8 cellular contexts compared by ENCODE assay signal in genomic region chr2:216110620-216111019, GRCh38. TPM values are rescaled to one million over a fixed set of nuclear protein-coding genes. Genes with fewer than 3 reads are reported as not detected.
DNase-seq lines count a peak whose midpoint lies in the region; ATAC-seq, FAIRE-seq and TF ChIP-seq lines count a peak whose summit lies in the region.

No MANE protein-coding gene starts in this region.

- H4K20me1 ChIP-seq in OCI-LY7 (ENCODE audit: insufficient read depth, low read length): peaks cover 24% of the 10 kb centered on the region; the same call in 1 of the 2 replicates

- H3K4me1 ChIP-seq in OCI-LY7 (ENCODE audit: insufficient read depth, low read length, poor library complexity, severe bottlenecking) (peaks cover 60% of the 10 kb centered on the region), parathyroid adenoma (peaks cover 8% of the 10 kb centered on the region)

- H3K4me1 Mint-ChIP-seq in endothelial cell (ENCODE audit: unreplicated experiment): peaks cover 44% of the 10 kb centered on the region

- no peak for TF ChIP-seq CTCF in OCI-LY7 (conservative IDR thresholded peaks at IDR 0.05; ENCODE audit: low read length)
- TF ChIP-seq CTCF in endothelial cell (IDR thresholded peaks at IDR 0.05; ENCODE audit: unreplicated experiment): no peak
- TF ChIP-seq CTCF in parathyroid adenoma (IDR thresholded peaks at IDR 0.05): no peak

- no TSS peak for BruUV-seq in OCI-LY7 (replicated peaks; lab: Mats Ljungman, UMichigan)

- H3K9me2 ChIP-seq in OCI-LY7 (ENCODE audit: insufficient read depth, low read length): no peaks in the 10 kb centered on the region

- no peak for TF ChIP-seq POLR2A in H54 (IDR thresholded peaks at IDR 0.05; ENCODE audit: low read depth, low read length)

- no peak overlapping the region for H3K9ac ChIP-seq in parathyroid adenoma

- DNase-seq in EH (ENCODE audit: low read depth) (peak; percentile 65), OCI-LY7 (ENCODE audit: low spot score) (no peak), endothelial cell (ENCODE audit: low spot score) (no peak), H54 (ENCODE audit: insufficient read length, low spot score) (no peak), NCI-H1436 (lab: John Stamatoyannopoulos, UW) (no peak), midbrain (lab: John Stamatoyannopoulos, UW) (no peak)

- H3K9me3 ChIP-seq in OCI-LY7 (ENCODE audit: low read length) (no peaks in the 10 kb centered on the region), parathyroid adenoma (ENCODE audit: control insufficient read depth, low read length) (no peaks in the 10 kb centered on the region)

- H3K27me3 ChIP-seq in parathyroid adenoma (ENCODE audit: control insufficient read depth, insufficient read depth, low read length): no peaks in the 10 kb centered on the region

- H3K36me3 Mint-ChIP-seq in endothelial cell (ENCODE audit: low read depth, unreplicated experiment): peaks cover 50% of the 10 kb centered on the region

- H3K4me3 ChIP-seq in OCI-LY7 (ENCODE audit: low read depth, low read length, poor library complexity, severe bottlenecking) (peak overlapping the region; percentile 91), parathyroid adenoma (ENCODE audit: low read depth, low read length) (peak overlapping the region; percentile 86)

- H3K27ac ChIP-seq in OCI-LY7 (ENCODE audit: low read depth, low read length, poor library complexity, severe bottlenecking) (peak overlapping the region; percentile 74), parathyroid adenoma (peak overlapping the region; percentile 90)

- H3K27ac Mint-ChIP-seq in endothelial cell (ENCODE audit: unreplicated experiment): peak overlapping the region; percentile 100

- H3K4me2 ChIP-seq in OCI-LY7 (ENCODE audit: low read length) (peak overlapping the region; percentile 71), parathyroid adenoma (ENCODE audit: low read length) (peak overlapping the region; percentile 99)

- H2AFZ ChIP-seq in OCI-LY7 (ENCODE audit: low read length) (no peak overlapping the region), parathyroid adenoma (no peak overlapping the region)

- H3K27me3 Mint-ChIP-seq in endothelial cell (ENCODE audit: unreplicated experiment): peaks cover 11% of the 10 kb centered on the region

- POLR2A ChIA-PET in OCI-LY7 (lab: Charles Lee): interaction anchor here (0.7 to 1.8 kb wide), 4 partner anchors 8 to 30 kb away, joined by 4 to 10 read pairs (median 4); no protein-coding TSS in a partner anchor

- ATAC-seq in GM18517 (IDR thresholded peaks at IDR 0.05; ENCODE audit: unreplicated experiment): no peak

- intact Hi-C loops in OCI-LY7 (cut with micrococcal nuclease; ENCODE audit: unreplicated experiment): no loop called here

- H3K36me3 ChIP-seq in OCI-LY7 (ENCODE audit: insufficient read depth, low read length): peaks cover 55% of the 10 kb centered on the region
- H3K36me3 ChIP-seq in parathyroid adenoma (ENCODE audit: control insufficient read depth, insufficient read depth, low read length): no peaks in the 10 kb centered on the region

- CTCF ChIA-PET in OCI-LY7 (lab: Charles Lee; ENCODE audit: unreplicated experiment): no interaction called here

- H3K9me3 Mint-ChIP-seq in endothelial cell (ENCODE audit: unreplicated experiment): no peaks in the 10 kb centered on the region

- no peak for FAIRE-seq in H54 (lab: Jason Lieb, UNC)

- peak overlapping the region; percentile 100 for H3K4me3 Mint-ChIP-seq in endothelial cell (ENCODE audit: unreplicated experiment)

- peaks cover 54% of the 10 kb centered on the region for H3K79me2 ChIP-seq in OCI-LY7 (ENCODE audit: insufficient read depth, low read depth, low read length)
- H3K79me2 ChIP-seq in parathyroid adenoma: peaks cover 17% of the 10 kb centered on the region

RNA-seq across cellular contexts. Expression of gene XRCC5, which starts 1.5 kb away (rescaled TPM):
- 174 and 180 TPM in 2 replicates for total RNA-seq in OCI-LY7 (2014; rRNA removed; shearing (Covaris generic))
- total RNA-seq in OCI-LY7 (2022) (294 and 344 TPM in 2 replicates), endothelial cell (ENCODE audit: unreplicated experiment) (365 TPM)

RNA-seq across cellular contexts. Expression of gene TMEM169, which starts 28.9 kb away (rescaled TPM):
- total RNA-seq in OCI-LY7 (2014; rRNA removed; shearing (Covaris generic)): 0.09 and 0.59 TPM in 2 replicates
- total RNA-seq in OCI-LY7 (2022) (0.42 and 0.57 TPM in 2 replicates), endothelial cell (ENCODE audit: unreplicated experiment) (3.2 TPM)

RNA-seq across cellular contexts. Expression of gene PECR, which starts 29.0 kb away (rescaled TPM):
- total RNA-seq in OCI-LY7 (2014; rRNA removed; shearing (Covaris generic)): 2.3 and 7.3 TPM in 2 replicates
- total RNA-seq in OCI-LY7 (2022): 5.3 and 5.7 TPM in 2 replicates
- total RNA-seq in endothelial cell (ENCODE audit: unreplicated experiment): 8.4 TPM
